ENCODE assay signal across 16 cellular contexts in the genomic region with DNA sequence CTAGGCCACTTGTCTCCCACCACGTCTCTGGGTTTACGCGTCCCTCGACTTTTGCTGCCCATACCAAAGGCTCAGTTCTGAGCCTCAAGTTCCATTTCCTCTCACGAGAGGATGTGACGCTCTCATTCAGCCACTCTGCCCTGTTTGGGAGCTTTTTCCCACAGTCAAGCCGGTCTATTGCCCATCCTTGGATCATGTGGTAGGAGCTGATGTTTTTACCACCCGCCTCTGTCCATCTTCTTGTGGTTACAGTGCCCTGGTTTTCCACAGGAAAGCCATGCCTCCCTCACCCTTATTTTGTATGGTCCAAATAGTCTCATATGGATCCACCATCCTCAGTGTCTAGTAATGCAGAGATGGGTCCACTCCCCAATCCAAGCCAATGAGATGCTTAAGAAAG. TPM values are rescaled to one million over a fixed set of nuclear protein-coding genes. Genes with fewer than 3 reads are reported as not detected.
DNase-seq lines count a peak whose midpoint lies in the region; ATAC-seq, FAIRE-seq and TF ChIP-seq lines count a peak whose summit lies in the region.
"Had no signal": no experiment of that assay in that cellular context is flagged by ENCODE, and none has a peak within 500 bp of the region (broad histone marks: within the 10 kb centered on the region; RNA-seq: fewer than 3 reads in every experiment).

No MANE protein-coding gene starts in this region.

- no peaks in the 10 kb centered on the region for H3K27me3 ChIP-seq in bronchial epithelial cell (ENCODE audit: control insufficient read depth, insufficient read depth, low read length)
- no peaks in the 10 kb centered on the region for H3K27me3 ChIP-seq in prostate gland (replicated peaks; ENCODE audit: insufficient read depth)

- H3K9me3 ChIP-seq in prostate gland, result no peaks in the 10 kb centered on the region
- H3K9me3 ChIP-seq: Caco-2 had no signal

- ATAC-seq in GM19467 (IDR thresholded peaks at IDR 0.05; ENCODE audit: unreplicated experiment), result no peak
- ATAC-seq: CD8-positive, alpha-beta T cell; GM23338; HCT116 had no signal

- peak; percentile 68 for FAIRE-seq in bronchial epithelial cell (lab: Jason Lieb, UNC)
- FAIRE-seq: G401.6, GM12892 had no signal

- intact Hi-C loops in prostate gland (cut with DNase I) (no loop called here), head of caudate nucleus (cut with DNase I) (no loop called here)

- H3K4me3 ChIP-seq in bronchial epithelial cell (ENCODE audit: low read depth, low read length), result no peak overlapping the region
- H3K4me3 ChIP-seq in prostate gland, result no peak overlapping the region
- H3K4me3 ChIP-seq: GM23338 had no signal

- TF ChIP-seq POLR2A in prostate gland (IDR thresholded peaks at IDR 0.05), result no peak

- H3K36me3 ChIP-seq in bronchial epithelial cell (ENCODE audit: control insufficient read depth, insufficient read depth, low read length) (no peaks in the 10 kb centered on the region), prostate gland (no peaks in the 10 kb centered on the region)

- H3K27ac ChIP-seq in prostate gland, result peak overlapping the region; percentile 40 to 70

- peaks cover 9% of the 10 kb centered on the region for H3K4me1 ChIP-seq in prostate gland (replicated peaks)
- H3K4me1 ChIP-seq: Caco-2 had no signal

- peak; percentile 38 for DNase-seq in LHCN-M2 (ENCODE audit: low read depth)
- no peak for DNase-seq in bronchial epithelial cell (ENCODE audit: low read depth)
- no peak for DNase-seq in prostate gland (ENCODE audit: low spot score)
- DNase-seq in head of caudate nucleus, result no peak
- no peak for DNase-seq in SIG-M5 treated with dmso at 0.1 percent for 504 hours (lab: John Stamatoyannopoulos, UW; ENCODE audit: unreplicated experiment)
- DNase-seq: C1 segment of cervical spinal cord; Caco-2; CD8-positive, alpha-beta T cell; DMS153; DND-41; H9 had no signal

- TF ChIP-seq CTCF in bronchial epithelial cell (IDR thresholded peaks at IDR 0.05; ENCODE audit: insufficient read depth, low read length, severe bottlenecking) (no peak), prostate gland (IDR thresholded peaks at IDR 0.05) (no peak)

- WGBS in prostate gland, result 98% methylated on average over 8 of the region's 8 CpGs

RNA-seq across cellular contexts. Expression of gene FBXO36, which starts 20.4 kb away (rescaled TPM):
- total RNA-seq in LHCN-M2 (2014; rRNA removed) (3.1 TPM in 2 replicates), bronchial epithelial cell (3.4 and 4.2 TPM in 2 replicates), prostate gland (1 to 10 TPM; 5.6 to 8.4 TPM)
- polyA plus RNA-seq in LHCN-M2 (2012), result 1.2 TPM

RNA-seq across cellular contexts. Expression of gene TRIP12, which starts 20.9 kb away (rescaled TPM):
- total RNA-seq in LHCN-M2 (2014; rRNA removed) (145 and 160 TPM in 2 replicates), bronchial epithelial cell (170 and 326 TPM in 2 replicates), prostate gland (100 to 1,000 TPM; 182 to 289 TPM)
- polyA plus RNA-seq in LHCN-M2 (2012), result 72.8 TPM
